Comparison of ENCODE assay signal across 22 cellular contexts in genomic region chr6:44462797-44463770, GRCh38.
"Had no signal": no experiment of that assay in that cellular context is flagged by ENCODE, and none has a peak within 500 bp of the region (broad histone marks: within the 10 kb centered on the region; RNA-seq: fewer than 3 reads in every experiment).

No MANE protein-coding gene starts in this region.

- H3K27ac ChIP-seq: upper lobe of right lung had no signal

- H3K9me3 Mint-ChIP-seq: activated B cell treated with CpG ODN at 0.5 μM for 24 hours; activated naive CD4-positive, alpha-beta T cell treated with anti-CD3 and anti-CD28 coated beads, Interleukin-2, amount 10 ng/mL, durations not matched to agents 7 days and 5 days; activated T-cell treated with anti-CD3 and anti-CD28 coated beads, Interleukin-2, amount 50 U/mL, for 72 hours; natural killer cell treated with Interleukin-12 subunit alpha and Interleukin-12 subunit beta and Interleukin-15 and Interleukin-18, amount 100 ng/mL, for 72 hours; T-helper 1 cell treated with Interleukin-12 subunit alpha and Interleukin-12 subunit beta and Interleukin-4 antibody, amounts not matched to agents 30 μg/mL and 1 μg/mL, for 36 hours had no signal

- H3K4me3 ChIP-seq: spleen, upper lobe of right lung had no signal

- H3K27me3 Mint-ChIP-seq: activated CD4-positive, alpha-beta T cell treated with anti-CD3 and anti-CD28 coated beads for 36 hours had no signal

- H3K36me3 ChIP-seq: spleen, upper lobe of right lung had no signal

- H3K4me3 Mint-ChIP-seq: activated B cell treated with CpG ODN at 0.5 μM for 24 hours; activated CD4-positive, alpha-beta T cell treated with anti-CD3 and anti-CD28 coated beads for 36 hours; activated naive CD4-positive, alpha-beta T cell treated with anti-CD3 and anti-CD28 coated beads, Interleukin-2, amount 10 ng/mL, durations not matched to agents 7 days and 5 days; activated T-cell treated with anti-CD3 and anti-CD28 coated beads, Interleukin-2, amount 50 U/mL, for 72 hours; natural killer cell treated with Interleukin-12 subunit alpha and Interleukin-12 subunit beta and Interleukin-15 and Interleukin-18, amount 100 ng/mL, for 72 hours; T-helper 1 cell treated with Interleukin-12 subunit alpha and Interleukin-12 subunit beta and Interleukin-4 antibody, amounts not matched to agents 30 μg/mL and 1 μg/mL, for 36 hours had no signal

- H3K9me3 ChIP-seq: spleen, upper lobe of right lung had no signal

- ATAC-seq: activated CD4-positive, alpha-beta T cell treated with anti-CD3 and anti-CD28 coated beads for 36 hours; activated T-cell treated with anti-CD3 and anti-CD28 coated beads, Interleukin-2, amount 50 U/mL, for 72 hours; upper lobe of right lung had no signal

- H3K4me1 Mint-ChIP-seq: activated B cell treated with CpG ODN at 0.5 μM for 24 hours; activated CD4-positive, alpha-beta T cell treated with anti-CD3 and anti-CD28 coated beads for 36 hours; activated naive CD4-positive, alpha-beta T cell treated with anti-CD3 and anti-CD28 coated beads, Interleukin-2, amount 10 ng/mL, durations not matched to agents 7 days and 5 days had no signal

- H3K27me3 ChIP-seq: spleen, upper lobe of right lung had no signal

- H3K27ac Mint-ChIP-seq: activated B cell treated with CpG ODN at 0.5 μM for 24 hours; activated CD4-positive, alpha-beta T cell treated with anti-CD3 and anti-CD28 coated beads for 36 hours; activated naive CD4-positive, alpha-beta T cell treated with anti-CD3 and anti-CD28 coated beads, Interleukin-2, amount 10 ng/mL, durations not matched to agents 7 days and 5 days; activated T-cell treated with anti-CD3 and anti-CD28 coated beads, Interleukin-2, amount 50 U/mL, for 72 hours; natural killer cell treated with Interleukin-12 subunit alpha and Interleukin-12 subunit beta and Interleukin-15 and Interleukin-18, amount 100 ng/mL, for 72 hours; progenitor cell of endocrine pancreas; T-helper 1 cell treated with Interleukin-12 subunit alpha and Interleukin-12 subunit beta and Interleukin-4 antibody, amounts not matched to agents 30 μg/mL and 1 μg/mL, for 36 hours had no signal

- FAIRE-seq: endometrium had no signal

- H3K4me1 ChIP-seq: upper lobe of right lung had no signal

- DNase-seq: activated B cell treated with CpG ODN at 0.5 μM for 24 hours; activated CD4-positive, alpha-beta T cell treated with anti-CD3 and anti-CD28 coated beads for 36 hours; activated CD4-positive, alpha-beta T cell treated with anti-CD3 and anti-CD28 coated beads, Interleukin-2, amount 50 U/mL, for 4 hours; activated effector memory CD4-positive, alpha-beta T cell treated with anti-CD3 and anti-CD28 coated beads, Interleukin-2, amount 50 U/mL, for 16 hours; activated naive CD4-positive, alpha-beta T cell treated with anti-CD3 and anti-CD28 coated beads, Interleukin-2, amount 10 ng/mL, durations not matched to agents 7 days and 5 days; activated T-cell treated with anti-CD3 and anti-CD28 coated beads, Interleukin-2, amount 50 U/mL, for 72 hours; amygdala; cerebellar nuclear complex; cortex of kidney; foreskin fibroblast; left ventricle myocardium superior; mammary epithelial cell; nucleus accumbens; spleen; stimulated activated CD4-positive, alpha-beta T cell treated with anti-CD3 and anti-CD28 coated beads, Interleukin-4, amount 100 ng/mL, for 1 hour; stimulated activated naive CD4-positive, alpha-beta T cell treated with Interleukin-2 at 50 U/mL for 16 hours; T1000; upper lobe of right lung had no signal

- H3K36me3 Mint-ChIP-seq: activated naive CD4-positive, alpha-beta T cell treated with anti-CD3 and anti-CD28 coated beads, Interleukin-2, amount 10 ng/mL, durations not matched to agents 7 days and 5 days; natural killer cell treated with Interleukin-12 subunit alpha and Interleukin-12 subunit beta and Interleukin-15 and Interleukin-18, amount 100 ng/mL, for 72 hours had no signal
